In the genomic region with DNA sequence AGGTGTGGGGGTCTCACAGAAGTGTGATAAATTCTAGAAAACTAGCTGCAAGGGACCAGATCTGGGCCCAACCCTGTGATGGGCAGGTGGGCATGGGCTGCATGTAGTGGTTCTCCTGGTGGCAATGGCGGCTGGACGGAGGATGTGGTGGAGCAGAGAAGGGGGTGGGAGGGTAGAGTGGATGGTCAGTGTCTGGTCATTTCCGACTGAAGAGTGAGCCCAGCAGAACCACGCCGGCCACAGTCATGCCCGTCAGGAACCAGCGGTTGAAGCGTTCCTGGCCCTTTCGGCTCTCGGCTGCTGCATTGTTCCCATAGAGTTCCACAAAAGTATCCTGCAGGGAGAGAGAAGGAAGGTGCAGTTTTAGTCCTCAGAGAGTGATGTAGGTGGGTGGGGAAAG, we compare ENCODE assay signal across 12 cellular contexts. TPM values are rescaled to one million over a fixed set of nuclear protein-coding genes. Genes with fewer than 3 reads are reported as not detected.
DNase-seq lines count a peak whose midpoint lies in the region; ATAC-seq, FAIRE-seq and TF ChIP-seq lines count a peak whose summit lies in the region.
"Had no signal": no experiment of that assay in that cellular context is flagged by ENCODE, and none has a peak within 500 bp of the region (broad histone marks: within the 10 kb centered on the region; RNA-seq: fewer than 3 reads in every experiment).

No MANE protein-coding gene starts in this region.

- no peak for FAIRE-seq in HepG2 (lab: Jason Lieb, UNC)
- FAIRE-seq: colon had no signal

- no peaks in the 10 kb centered on the region for H3K9me2 ChIP-seq in hepatocyte (replicated peaks; ENCODE audit: insufficient read depth)

- CTCF ChIA-PET in HepG2 (lab: Yijun Ruan, JAX; ENCODE audit: low intra/inter-chr PET ratio, low total read pairs): interaction anchor here (5.9 kb wide), 1 partner anchor 58 kb away, joined by 100 read pairs; the partner anchor contains the start of gene BCL2L1

- peak overlapping the region; percentile 30; the same call in 1 of the 2 replicates for H3K9ac ChIP-seq in HepG2 (ENCODE audit: insufficient read depth, low read depth, low read length)

- H4K20me1 ChIP-seq in HepG2 (ENCODE audit: insufficient read depth, low read length) (peaks cover 21% of the 10 kb centered on the region; the same call in 1 of the 2 replicates), hepatocyte (ENCODE audit: insufficient read depth, poor library complexity, severe bottlenecking) (peaks cover 23% of the 10 kb centered on the region)

- H3K4me3 ChIP-seq in HepG2 (replicated peaks in 1 of 3; ENCODE audit: insufficient read depth in 1 of 3, low read depth in 2 of 3, low read length in 3 of 3) (no peak overlapping the region), hepatocyte (no peak overlapping the region)
- H3K4me3 ChIP-seq: GM23338 had no signal

- H2AFZ ChIP-seq in HepG2 (ENCODE audit: low read length) (no peak overlapping the region), hepatocyte (no peak overlapping the region)
- H2AFZ ChIP-seq: GM23338 had no signal

- peak overlapping the region; percentile 77 for H3K27ac ChIP-seq in HepG2 (ENCODE audit: extremely low read length, insufficient read depth, low read length)
- peak overlapping the region; percentile 97 for H3K27ac ChIP-seq in temporal lobe (ENCODE audit: low read depth, low read length)
- no peak overlapping the region for H3K27ac ChIP-seq in hepatocyte

- POLR2A ChIA-PET in HepG2 (lab: Yijun Ruan, JAX): interaction anchor here (2.6 to 16.2 kb wide), 4 partner anchors 12 to 44 kb away, joined by 26 to 1981 read pairs (median 155); partner anchors contain the start of gene BCL2L1

- WGBS in HepG2 (ENCODE audit: low lambda C conversion rate): 98% methylated on average over 10 of the region's 10 CpGs
- WGBS in hepatocyte (ENCODE audit: low lambda C conversion rate, missing lambda C conversion rate): 98% methylated on average over 10 of the region's 10 CpGs

- no peak for TF ChIP-seq EP300 in HepG2 (IDR thresholded peaks at IDR 0.05; ENCODE audit: low read depth in 2 of 2, low read length in 2 of 2)
- TF ChIP-seq EP300 in HepG2 (CRISPR knock-in tag; IDR thresholded peaks at IDR 0.05; ENCODE audit: borderline replicate concordance): no peak

- no peaks in the 10 kb centered on the region for H3K9me3 Mint-ChIP-seq in activated T-cell treated with anti-CD3 and anti-CD28 coated beads, Interleukin-2, amount 50 U/mL, for 24 hours
- H3K9me3 Mint-ChIP-seq in activated T-helper 2 cell treated with anti-CD3 and anti-CD28 coated beads, Interferon-gamma antibody, Interleukin-2, Interleukin-4, amounts not matched to agents 10 μg/mL and 5 μg/mL and 100 μg/mL, durations not matched to agents 14 hours and 24 hours and 36 hours: no peaks in the 10 kb centered on the region
- H3K9me3 Mint-ChIP-seq: GM23338 had no signal

- H3K4me1 ChIP-seq in HepG2 (ENCODE audit: insufficient read depth, low read length): peaks cover 99% of the 10 kb centered on the region
- peaks cover 50% of the 10 kb centered on the region for H3K4me1 ChIP-seq in hepatocyte (ENCODE audit: insufficient read depth)

- TF ChIP-seq POLR2A in HepG2 (IDR thresholded peaks at IDR 0.05; ENCODE audit: insufficient read depth in 1 of 2, low read depth in 2 of 2, low read length in 2 of 2): no peak

- ATAC-seq in HepG2 (no peak), GM18861 (IDR thresholded peaks at IDR 0.05; ENCODE audit: unreplicated experiment) (no peak), HG02763 (IDR thresholded peaks at IDR 0.05; ENCODE audit: unreplicated experiment) (no peak)
- ATAC-seq: GM23338 had no signal

- in situ Hi-C loops in HepG2 (cut with HindIII; ENCODE audit: extremely low pct_ligation_motif_present, low pct_unique_long_range_greater_than_20kb): no loop called here

- no peak overlapping the region for H3K4me3 Mint-ChIP-seq in activated T-cell treated with anti-CD3 and anti-CD28 coated beads, Interleukin-2, amount 50 U/mL, for 24 hours
- no peak overlapping the region for H3K4me3 Mint-ChIP-seq in activated T-helper 2 cell treated with anti-CD3 and anti-CD28 coated beads, Interferon-gamma antibody, Interleukin-2, Interleukin-4, amounts not matched to agents 10 μg/mL and 5 μg/mL and 100 μg/mL, durations not matched to agents 14 hours and 24 hours and 36 hours (ENCODE audit: low read depth)
- H3K4me3 Mint-ChIP-seq: GM23338 had no signal

- H3K4me2 ChIP-seq in HepG2 (ENCODE audit: low read depth, low read length) (no peak overlapping the region), hepatocyte (no peak overlapping the region)
- H3K4me2 ChIP-seq: GM23338 had no signal

- H3K27me3 Mint-ChIP-seq in activated T-cell treated with anti-CD3 and anti-CD28 coated beads, Interleukin-2, amount 50 U/mL, for 24 hours: no peaks in the 10 kb centered on the region
- H3K27me3 Mint-ChIP-seq in activated T-helper 2 cell treated with anti-CD3 and anti-CD28 coated beads, Interferon-gamma antibody, Interleukin-2, Interleukin-4, amounts not matched to agents 10 μg/mL and 5 μg/mL and 100 μg/mL, durations not matched to agents 14 hours and 24 hours and 36 hours (ENCODE audit: low read depth): no peaks in the 10 kb centered on the region

- no TSS peak for BruUV-seq in HepG2 (replicated peaks; lab: Mats Ljungman, UMichigan)

- peaks cover 44 to 52% of the 10 kb centered on the region in 2 experiments for H3K36me3 ChIP-seq in HepG2 (replicated peaks in 1 of 2; ENCODE audit: control insufficient read depth in 1 of 2, insufficient read depth in 2 of 2, low read length in 2 of 2)
- H3K36me3 ChIP-seq in hepatocyte (replicated peaks; ENCODE audit: insufficient read depth, low read depth): no peaks in the 10 kb centered on the region

- TF ChIP-seq CTCF in HepG2 (CRISPR knock-in tag; IDR thresholded peaks at IDR 0.05) (no peak), hepatocyte (IDR thresholded peaks at IDR 0.05; ENCODE audit: poor library complexity) (no peak)

- H3K4me1 Mint-ChIP-seq in activated T-cell treated with anti-CD3 and anti-CD28 coated beads, Interleukin-2, amount 50 U/mL, for 24 hours (ENCODE audit: low read depth): peaks cover 81% of the 10 kb centered on the region
- H3K4me1 Mint-ChIP-seq in activated T-helper 2 cell treated with anti-CD3 and anti-CD28 coated beads, Interferon-gamma antibody, Interleukin-2, Interleukin-4, amounts not matched to agents 10 μg/mL and 5 μg/mL and 100 μg/mL, durations not matched to agents 14 hours and 24 hours and 36 hours (ENCODE audit: low read depth): peaks cover 62% of the 10 kb centered on the region

- intact Hi-C loops in activated T-helper 2 cell treated with anti-CD3 and anti-CD28 coated beads, Interferon-gamma antibody, Interleukin-2, Interleukin-4, amounts not matched to agents 10 μg/mL and 5 μg/mL and 100 μg/mL, durations not matched to agents 14 hours and 24 hours and 36 hours (cut with micrococcal nuclease): no loop called here
- intact Hi-C loops in HepG2 (cut with micrococcal nuclease; ENCODE audit: unreplicated experiment): loop anchor here (2.0 kb wide), 1 partner anchor 13 kb away; no protein-coding TSS in a partner anchor

- no peaks in the 10 kb centered on the region for H3K9me3 ChIP-seq in HepG2 (ENCODE audit: low read length)
- H3K9me3 ChIP-seq in hepatocyte (ENCODE audit: low read depth): no peaks in the 10 kb centered on the region

- no peak for DNase-seq in activated T-cell treated with anti-CD3 and anti-CD28 coated beads, Interleukin-2, amount 50 U/mL, for 24 hours
- no peak for DNase-seq in activated T-cell treated with anti-CD3 and anti-CD28 coated beads, Interleukin-2, amount 50 U/mL, for 1 hour
- no peak for DNase-seq in activated T-helper 2 cell treated with anti-CD3 and anti-CD28 coated beads, Interferon-gamma antibody, Interleukin-2, Interleukin-4, amounts not matched to agents 10 μg/mL and 5 μg/mL and 100 μg/mL, durations not matched to agents 14 hours and 24 hours and 36 hours (ENCODE audit: low spot score)
- DNase-seq in HepG2 (ENCODE audit: low spot score) (no peak), hepatocyte (ENCODE audit: low spot score) (no peak)
- DNase-seq: activated CD8-positive, alpha-beta memory T cell treated with anti-CD3 and anti-CD28 coated beads, Interleukin-2, amount 50 U/mL, for 4 hours; NCI-H524 had no signal

- no peak for TF ChIP-seq RAD21 in HepG2 (CRISPR knock-in tag; IDR thresholded peaks at IDR 0.05)

- H3K27ac Mint-ChIP-seq in activated T-cell treated with anti-CD3 and anti-CD28 coated beads, Interleukin-2, amount 50 U/mL, for 24 hours: peak overlapping the region; percentile 88
- peak overlapping the region; percentile 47 for H3K27ac Mint-ChIP-seq in activated T-helper 2 cell treated with anti-CD3 and anti-CD28 coated beads, Interferon-gamma antibody, Interleukin-2, Interleukin-4, amounts not matched to agents 10 μg/mL and 5 μg/mL and 100 μg/mL, durations not matched to agents 14 hours and 24 hours and 36 hours
- H3K27ac Mint-ChIP-seq: GM23338 had no signal

- H3K79me2 ChIP-seq in HepG2 (ENCODE audit: insufficient read depth, low read length) (peaks cover 40% of the 10 kb centered on the region), hepatocyte (peaks cover 58% of the 10 kb centered on the region)

- H3K27me3 ChIP-seq in HepG2 (ENCODE audit: control insufficient read depth in 1 of 2, insufficient read depth in 2 of 2, low read length in 2 of 2) (no peaks in the 10 kb centered on the region), hepatocyte (no peaks in the 10 kb centered on the region)

- peaks cover 91% of the 10 kb centered on the region for H3K36me3 Mint-ChIP-seq in activated T-cell treated with anti-CD3 and anti-CD28 coated beads, Interleukin-2, amount 50 U/mL, for 24 hours (ENCODE audit: low read depth)
- peaks cover 87% of the 10 kb centered on the region for H3K36me3 Mint-ChIP-seq in activated T-helper 2 cell treated with anti-CD3 and anti-CD28 coated beads, Interferon-gamma antibody, Interleukin-2, Interleukin-4, amounts not matched to agents 10 μg/mL and 5 μg/mL and 100 μg/mL, durations not matched to agents 14 hours and 24 hours and 36 hours (ENCODE audit: low read depth)

RNA-seq across cellular contexts. Expression of gene COX4I2, which starts 28.0 kb away (rescaled TPM):
- not detected in 2 replicates for total RNA-seq in activated T-helper 2 cell treated with anti-CD3 and anti-CD28 coated beads, Interferon-gamma antibody, Interleukin-2, Interleukin-4, amounts not matched to agents 10 μg/mL and 5 μg/mL and 100 μg/mL, durations not matched to agents 14 hours and 24 hours and 36 hours
- not detected in 2 replicates for total RNA-seq in HepG2 (2016; rRNA removed; fragmentation: Illumina TruSeq; extraction: Trizol)
- total RNA-seq in HepG2 (2016; cell fraction: cytosol; rRNA removed; fragmentation: Illumina TruSeq; extraction: Trizol; ENCODE audit: low read depth): not detected in 2 replicates
- total RNA-seq in HepG2 (2016; cell fraction: insoluble cytoplasmic fraction; rRNA removed; fragmentation: Illumina TruSeq; extraction: Trizol): not detected in 2 replicates
- not detected in 2 replicates for total RNA-seq in HepG2 (2016; cell fraction: membrane; rRNA removed; fragmentation: Illumina TruSeq; extraction: Trizol)
- total RNA-seq in HepG2 (2016; cell fraction: nucleus; rRNA removed; fragmentation: Illumina TruSeq; extraction: Trizol): not detected in 2 replicates
- 0.74 and 1.1 TPM in 2 replicates for polyA plus RNA-seq in HepG2 (2011; rRNA removed)
- polyA plus RNA-seq in HepG2 (2011; cell fraction: cytosol; rRNA removed): 0.97 and 1.4 TPM in 2 replicates
- polyA plus RNA-seq in HepG2 (2011; cell fraction: nucleus; rRNA removed): 0.31 TPM in 1 of 2 replicates, not detected in the other
- polyA plus RNA-seq in HepG2 (2012): 0.61 and 0.68 TPM in 2 replicates
- polyA plus RNA-seq in HepG2 (2016; cell fraction: cytosol; fragmentation: Illumina TruSeq; extraction: Trizol; ENCODE audit: low read depth): not detected in 2 replicates
- not detected in 2 replicates for polyA plus RNA-seq in HepG2 (2016; cell fraction: insoluble cytoplasmic fraction; fragmentation: Illumina TruSeq; extraction: Trizol; ENCODE audit: low read depth)
- polyA plus RNA-seq in HepG2 (2016; cell fraction: membrane; fragmentation: Illumina TruSeq; extraction: Trizol; ENCODE audit: low read depth): not detected in 2 replicates
- not detected in 2 replicates for polyA plus RNA-seq in HepG2 (2016; cell fraction: nucleus; fragmentation: Illumina TruSeq; extraction: Trizol; ENCODE audit: insufficient read depth, low read depth)
- polyA minus RNA-seq in HepG2 (2011; rRNA and poly(A)+ RNA removed; ENCODE audit: low replicate concordance): not detected in 2 replicates
- not detected in 2 replicates for polyA minus RNA-seq in HepG2 (2011; cell fraction: cytosol; rRNA and poly(A)+ RNA removed)
- not detected in 2 replicates for polyA minus RNA-seq in HepG2 (2011; cell fraction: nucleus; rRNA and poly(A)+ RNA removed)
- total RNA-seq in temporal lobe: not detected
- 0.68 and 3.6 TPM in 2 replicates for total RNA-seq in hepatocyte
- 0.37 and 3.3 TPM in 2 replicates for polyA plus RNA-seq in hepatocyte
- total RNA-seq: GM23338 had no signal

RNA-seq across cellular contexts. Expression of gene BCL2L1, which starts 56.9 kb away (rescaled TPM):
- 313 and 326 TPM in 2 replicates for total RNA-seq in activated T-helper 2 cell treated with anti-CD3 and anti-CD28 coated beads, Interferon-gamma antibody, Interleukin-2, Interleukin-4, amounts not matched to agents 10 μg/mL and 5 μg/mL and 100 μg/mL, durations not matched to agents 14 hours and 24 hours and 36 hours
- 164 and 200 TPM in 2 replicates for total RNA-seq in HepG2 (2016; rRNA removed; fragmentation: Illumina TruSeq; extraction: Trizol)
- total RNA-seq in HepG2 (2016; cell fraction: cytosol; rRNA removed; fragmentation: Illumina TruSeq; extraction: Trizol; ENCODE audit: low read depth): 60.9 and 61.0 TPM in 2 replicates
- total RNA-seq in HepG2 (2016; cell fraction: insoluble cytoplasmic fraction; rRNA removed; fragmentation: Illumina TruSeq; extraction: Trizol): 169 and 173 TPM in 2 replicates
- total RNA-seq in HepG2 (2016; cell fraction: membrane; rRNA removed; fragmentation: Illumina TruSeq; extraction: Trizol): 190 and 201 TPM in 2 replicates
- total RNA-seq in HepG2 (2016; cell fraction: nucleus; rRNA removed; fragmentation: Illumina TruSeq; extraction: Trizol): 135 and 148 TPM in 2 replicates
- 258 and 259 TPM in 2 replicates for polyA plus RNA-seq in HepG2 (2011; rRNA removed)
- polyA plus RNA-seq in HepG2 (2011; cell fraction: cytosol; rRNA removed): 215 and 224 TPM in 2 replicates
- polyA plus RNA-seq in HepG2 (2011; cell fraction: nucleus; rRNA removed): 123 and 146 TPM in 2 replicates
- 184 and 192 TPM in 2 replicates for polyA plus RNA-seq in HepG2 (2012)
- polyA plus RNA-seq in HepG2 (2016; cell fraction: cytosol; fragmentation: Illumina TruSeq; extraction: Trizol; ENCODE audit: low read depth): 77.5 and 91.4 TPM in 2 replicates
- polyA plus RNA-seq in HepG2 (2016; cell fraction: insoluble cytoplasmic fraction; fragmentation: Illumina TruSeq; extraction: Trizol; ENCODE audit: low read depth): 214 and 252 TPM in 2 replicates
- 208 and 211 TPM in 2 replicates for polyA plus RNA-seq in HepG2 (2016; cell fraction: membrane; fragmentation: Illumina TruSeq; extraction: Trizol; ENCODE audit: low read depth)
- polyA plus RNA-seq in HepG2 (2016; cell fraction: nucleus; fragmentation: Illumina TruSeq; extraction: Trizol; ENCODE audit: insufficient read depth, low read depth): 168 and 174 TPM in 2 replicates
- 34.8 and 259 TPM in 2 replicates for polyA minus RNA-seq in HepG2 (2011; rRNA and poly(A)+ RNA removed; ENCODE audit: low replicate concordance)
- polyA minus RNA-seq in HepG2 (2011; cell fraction: cytosol; rRNA and poly(A)+ RNA removed): 124 TPM in 2 replicates
- polyA minus RNA-seq in HepG2 (2011; cell fraction: nucleus; rRNA and poly(A)+ RNA removed): 215 and 221 TPM in 2 replicates
- 42.5 TPM for total RNA-seq in temporal lobe
- total RNA-seq in hepatocyte: 139 and 145 TPM in 2 replicates
- 104 and 108 TPM in 2 replicates for polyA plus RNA-seq in hepatocyte
